11 cellular contexts compared by ENCODE assay signal in genomic region chr21:34176442-34176841, GRCh38.
"Had no signal": no experiment of that assay in that cellular context is flagged by ENCODE, and none has a peak within 500 bp of the region (broad histone marks: within the 10 kb centered on the region; RNA-seq: fewer than 3 reads in every experiment).

No MANE protein-coding gene starts in this region.

- DNase-seq: GM23248, GOT3, H7, H9, HCEC 1CT, HFFc6 had no signal

- H3K4me3 ChIP-seq: GM23248, GM23338, HAP-1 had no signal

- ATAC-seq: GM23338, HCT116 had no signal

- H3K27ac ChIP-seq: GM23248 had no signal

- H3K9me3 ChIP-seq: HAP-1 had no signal

- H3K9ac ChIP-seq: GM23248 had no signal

- H3K4me2 ChIP-seq: GM23338 had no signal

- FAIRE-seq: H1, H54 had no signal

- H2AFZ ChIP-seq: GM23248, GM23338 had no signal

- H3K36me3 ChIP-seq: HAP-1 had no signal
